Comparison of ENCODE assay signal across 12 cellular contexts in genomic region chr12:110687770-110688169, GRCh38. TPM values are rescaled to one million over a fixed set of nuclear protein-coding genes. Genes with fewer than 3 reads are reported as not detected.
A peak's percentile ranks its signal among the peaks of the same experiment; 100 is the strongest.
DNase-seq lines count a peak whose midpoint lies in the region; ATAC-seq and TF ChIP-seq lines count a peak whose summit lies in the region.
"Had no signal": no experiment of that assay in that cellular context is flagged by ENCODE, and none has a peak within 500 bp of the region (broad histone marks: within the 10 kb centered on the region; RNA-seq: fewer than 3 reads in every experiment).

No MANE protein-coding gene starts in this region.

- H3K4me1 ChIP-seq in Karpas-422 (ENCODE audit: low read length): peaks cover 44% of the 10 kb centered on the region
- H3K4me1 ChIP-seq in psoas muscle: no peaks in the 10 kb centered on the region

- intact Hi-C loops in activated CD4-positive, alpha-beta T cell treated with anti-CD3 and anti-CD28 coated beads, Interleukin-2, amount 10 ng/mL, durations not matched to agents 24 days and 14 days (cut with micrococcal nuclease): loop anchor here (2.0 kb wide), 2 partner anchors 17 to 69 kb away; no protein-coding TSS in a partner anchor
- intact Hi-C loops in psoas muscle (cut with DNase I): loop anchor here in 1 of 2 donors (5.0 kb wide), 1 partner anchor 40 kb away; no protein-coding TSS in a partner anchor

- no peak overlapping the region for H2AFZ ChIP-seq in Karpas-422 (ENCODE audit: low read length)

- ATAC-seq in central memory CD8-positive, alpha-beta T cell (replicated peaks; ENCODE audit: extremely low read depth, poor library complexity, severe bottlenecking): no peak
- ATAC-seq in psoas muscle: no peak
- ATAC-seq in GM21529 (IDR thresholded peaks at IDR 0.05; ENCODE audit: unreplicated experiment): no peak
- no peak for ATAC-seq in GM18520 (IDR thresholded peaks at IDR 0.05; ENCODE audit: unreplicated experiment)
- ATAC-seq in HG02884 (IDR thresholded peaks at IDR 0.05; ENCODE audit: unreplicated experiment): no peak

- no peak for TF ChIP-seq CTCF in psoas muscle (IDR thresholded peaks at IDR 0.05)

- no peaks in the 10 kb centered on the region for H3K79me2 ChIP-seq in Karpas-422 (ENCODE audit: low read length)

- peaks cover 34% of the 10 kb centered on the region for H3K36me3 Mint-ChIP-seq in activated CD4-positive, alpha-beta T cell treated with anti-CD3 and anti-CD28 coated beads, Interleukin-2, amount 10 ng/mL, durations not matched to agents 24 days and 14 days (ENCODE audit: low read depth)
- peaks cover 5% of the 10 kb centered on the region for H3K36me3 Mint-ChIP-seq in central memory CD8-positive, alpha-beta T cell (ENCODE audit: insufficient read depth)

- peak overlapping the region; percentile 15 for H3K27ac Mint-ChIP-seq in activated CD4-positive, alpha-beta T cell treated with anti-CD3 and anti-CD28 coated beads, Interleukin-2, amount 10 ng/mL, durations not matched to agents 24 days and 14 days
- peak overlapping the region; percentile 83 for H3K27ac Mint-ChIP-seq in central memory CD8-positive, alpha-beta T cell (ENCODE audit: low read depth)

- no peaks in the 10 kb centered on the region for H4K20me1 ChIP-seq in Karpas-422 (ENCODE audit: insufficient read depth, low read depth, low read length)

- DNase-seq in activated CD4-positive, alpha-beta T cell treated with anti-CD3 and anti-CD28 coated beads, Interleukin-2, amount 10 ng/mL, durations not matched to agents 24 days and 14 days: no peak
- no peak for DNase-seq in activated CD4-positive, alpha-beta T cell treated with anti-CD3 and anti-CD28 coated beads for 4 hours
- DNase-seq in Karpas-422: no peak
- DNase-seq in central memory CD8-positive, alpha-beta T cell (ENCODE audit: low spot score in 2 of 2): no peak
- no peak for DNase-seq in psoas muscle
- DNase-seq: activated naive CD4-positive, alpha-beta T cell treated with Interleukin-2 at 50 U/mL for 16 hours; GDM1; NCI-H2227 treated with DMSO at 0.1 percent for 48 hours; occipital lobe had no signal

- WGBS in psoas muscle, 3 donors: 82 to 93% (median 87%) methylated on average over 3 of the region's 3 CpGs

- H3K9ac ChIP-seq in Karpas-422 (ENCODE audit: low read length): peak overlapping the region; percentile 71; the same call in 1 of the 2 replicates

- peaks cover 5% of the 10 kb centered on the region for H3K27me3 Mint-ChIP-seq in activated CD4-positive, alpha-beta T cell treated with anti-CD3 and anti-CD28 coated beads, Interleukin-2, amount 10 ng/mL, durations not matched to agents 24 days and 14 days
- H3K27me3 Mint-ChIP-seq in central memory CD8-positive, alpha-beta T cell: no peaks in the 10 kb centered on the region

- peaks cover 47% of the 10 kb centered on the region for H3K4me1 Mint-ChIP-seq in activated CD4-positive, alpha-beta T cell treated with anti-CD3 and anti-CD28 coated beads, Interleukin-2, amount 10 ng/mL, durations not matched to agents 24 days and 14 days
- H3K4me1 Mint-ChIP-seq in central memory CD8-positive, alpha-beta T cell: peaks cover 37% of the 10 kb centered on the region

- peak overlapping the region; percentile 83 for H3K4me3 Mint-ChIP-seq in activated CD4-positive, alpha-beta T cell treated with anti-CD3 and anti-CD28 coated beads, Interleukin-2, amount 10 ng/mL, durations not matched to agents 24 days and 14 days
- H3K4me3 Mint-ChIP-seq in central memory CD8-positive, alpha-beta T cell: peak overlapping the region; percentile 94

- H3K9me3 Mint-ChIP-seq in activated CD4-positive, alpha-beta T cell treated with anti-CD3 and anti-CD28 coated beads, Interleukin-2, amount 10 ng/mL, durations not matched to agents 24 days and 14 days: no peaks in the 10 kb centered on the region
- no peaks in the 10 kb centered on the region for H3K9me3 Mint-ChIP-seq in central memory CD8-positive, alpha-beta T cell

- H3K36me3 ChIP-seq in Karpas-422 (ENCODE audit: insufficient read depth, low read length) (no peaks in the 10 kb centered on the region), psoas muscle (ENCODE audit: insufficient read depth in 1 of 2, low read depth in 1 of 2) (no peaks in the 10 kb centered on the region)

- no peak overlapping the region for H3K27ac ChIP-seq in Karpas-422 (ENCODE audit: low read length)
- no peak overlapping the region for H3K27ac ChIP-seq in psoas muscle

- H3K4me2 ChIP-seq in Karpas-422 (ENCODE audit: low read depth, low read length, poor library complexity, severe bottlenecking): peak overlapping the region; percentile 95

- no peaks in the 10 kb centered on the region for H3K27me3 ChIP-seq in Karpas-422 (ENCODE audit: low read length)
- H3K27me3 ChIP-seq in psoas muscle (ENCODE audit: insufficient read depth in 3 of 3, low read length in 2 of 3): peaks cover 0 to 20% (median 7%) of the 10 kb centered on the region in 3 donors

- no peaks in the 10 kb centered on the region for H3K9me2 ChIP-seq in Karpas-422 (replicated peaks; ENCODE audit: insufficient read depth, low read length)

- H3K4me3 ChIP-seq in Karpas-422 (ENCODE audit: low read length) (peak overlapping the region; percentile 76; the same call in 1 of the 2 replicates), psoas muscle (peak overlapping the region; percentile 75)

- H3K9me3 ChIP-seq in Karpas-422 (ENCODE audit: low read length) (no peaks in the 10 kb centered on the region), psoas muscle (peaks cover 3% of the 10 kb centered on the region)

RNA-seq across cellular contexts. Expression of gene HVCN1, which starts 1.1 kb away (rescaled TPM):
- total RNA-seq in activated CD4-positive, alpha-beta T cell treated with anti-CD3 and anti-CD28 coated beads, Interleukin-2, amount 10 ng/mL, durations not matched to agents 24 days and 14 days: 17.9 and 18.0 TPM in 2 replicates
- total RNA-seq in Karpas-422 (2014; rRNA removed; shearing (Covaris generic); ENCODE audit: low replicate concordance): 5.1 and 11.5 TPM in 2 replicates
- total RNA-seq in psoas muscle: 1 to 10 TPM; 1.7 to 8.9 (median 4.3) TPM
- polyA plus RNA-seq in psoas muscle: 1 to 10 TPM; 1.4 to 6.4 (median 2.8) TPM

RNA-seq across cellular contexts. Expression of gene PPP1CC, which starts 54.9 kb away (rescaled TPM):
- total RNA-seq in activated CD4-positive, alpha-beta T cell treated with anti-CD3 and anti-CD28 coated beads, Interleukin-2, amount 10 ng/mL, durations not matched to agents 24 days and 14 days: 459 and 489 TPM in 2 replicates
- total RNA-seq in Karpas-422 (2014; rRNA removed; shearing (Covaris generic); ENCODE audit: low replicate concordance): 128 and 248 TPM in 2 replicates
- total RNA-seq in psoas muscle: 100 to 1,000 TPM; 102 to 184 (median 135) TPM
- polyA plus RNA-seq in psoas muscle: 100 to 1,000 TPM in 2 of 3 donors, 10 to 100 TPM in 1; 82.5 to 222 (median 117) TPM
